In the genomic region with DNA sequence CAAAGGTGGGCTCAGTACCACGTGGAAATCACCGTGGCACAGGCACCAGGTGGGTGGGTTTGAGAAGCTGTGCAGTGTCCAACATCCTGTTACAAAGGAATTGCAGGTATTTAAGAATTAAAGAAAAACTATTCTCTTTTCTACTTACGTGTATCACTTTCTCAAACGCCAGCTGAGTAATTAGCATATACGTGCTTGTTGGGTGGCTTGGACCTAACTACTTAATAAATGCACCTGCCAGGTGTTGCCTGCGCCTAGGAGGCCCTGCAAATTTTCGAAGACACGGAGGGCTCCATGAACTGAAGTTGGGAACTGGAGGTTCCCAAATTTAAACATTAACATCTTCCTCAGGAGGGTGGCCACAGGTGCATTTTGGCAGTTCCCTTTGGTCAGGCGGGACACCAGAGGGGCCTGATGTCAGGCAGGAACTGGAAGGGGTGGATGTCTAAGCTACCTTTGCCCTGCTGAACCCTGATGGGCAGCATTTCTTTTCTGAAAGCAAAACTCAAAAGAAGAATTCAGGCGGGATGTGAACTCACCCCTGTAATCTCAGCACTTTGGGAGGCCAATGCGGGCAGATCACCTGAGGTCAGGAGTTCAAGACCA, we compare ENCODE assay signal across 8 cellular contexts.
DNase-seq lines count a peak whose midpoint lies in the region; ATAC-seq and TF ChIP-seq lines count a peak whose summit lies in the region.

No MANE protein-coding gene starts in this region.

- H3K4me3 Mint-ChIP-seq in activated naive CD4-positive, alpha-beta T cell treated with anti-CD3 and anti-CD28 coated beads for 36 hours, result peak overlapping the region; percentile 71

- peaks cover 6% of the 10 kb centered on the region for H3K4me1 ChIP-seq in RWPE2 (ENCODE audit: insufficient read depth, poor library complexity, severe bottlenecking)
- H3K4me1 ChIP-seq in testis, result no peaks in the 10 kb centered on the region

- peak; percentile 63 for TF ChIP-seq CTCF in RWPE2 (IDR thresholded peaks at IDR 0.05; ENCODE audit: poor library complexity, severe bottlenecking)
- no peak for TF ChIP-seq CTCF in testis (IDR thresholded peaks at IDR 0.05)

- no peaks in the 10 kb centered on the region for H3K36me3 ChIP-seq in RWPE2 (ENCODE audit: low read depth)
- no peaks in the 10 kb centered on the region for H3K36me3 ChIP-seq in testis (ENCODE audit: low read depth, missing control alignments)

- CTCF ChIA-PET in activated naive CD4-positive, alpha-beta T cell treated with anti-CD3 and anti-CD28 coated beads for 36 hours (lab: Charles Lee), result interaction anchor here (0.6 to 1.2 kb wide), 3 partner anchors 38 to 263 kb away, joined by 3 to 4 read pairs (median 4); no protein-coding TSS in a partner anchor

- intact Hi-C loops in activated naive CD4-positive, alpha-beta T cell treated with anti-CD3 and anti-CD28 coated beads for 36 hours (cut with micrococcal nuclease), result loop anchor here (1.0 to 10.0 kb wide), 9 partner anchors 37 to 639 kb away; a partner anchor contains a TSS
- intact Hi-C loops in testis (cut with DNase I; ENCODE audit: low total_unique reads), result no loop called here

- H3K27ac Mint-ChIP-seq in activated naive CD4-positive, alpha-beta T cell treated with anti-CD3 and anti-CD28 coated beads for 36 hours, result no peak overlapping the region
- peak overlapping the region in 1 of 2 donors; percentile 20 for H3K27ac Mint-ChIP-seq in activated naive CD4-positive, alpha-beta T cell treated with anti-CD3 and anti-CD28 coated beads, Interleukin-2, amount 50 U/mL, for 72 hours

- H3K9me3 Mint-ChIP-seq in activated naive CD4-positive, alpha-beta T cell treated with anti-CD3 and anti-CD28 coated beads for 36 hours, result no peaks in the 10 kb centered on the region
- H3K9me3 Mint-ChIP-seq in activated naive CD4-positive, alpha-beta T cell treated with anti-CD3 and anti-CD28 coated beads, Interleukin-2, amount 50 U/mL, for 72 hours, result no peaks in the 10 kb centered on the region

- H3K36me3 Mint-ChIP-seq in activated naive CD4-positive, alpha-beta T cell treated with anti-CD3 and anti-CD28 coated beads for 36 hours (ENCODE audit: low read depth), result no peaks in the 10 kb centered on the region
- H3K36me3 Mint-ChIP-seq in activated naive CD4-positive, alpha-beta T cell treated with anti-CD3 and anti-CD28 coated beads, Interleukin-2, amount 50 U/mL, for 72 hours, result no peaks in the 10 kb centered on the region

- peaks cover 4% of the 10 kb centered on the region for H3K4me1 Mint-ChIP-seq in activated naive CD4-positive, alpha-beta T cell treated with anti-CD3 and anti-CD28 coated beads for 36 hours (ENCODE audit: low read depth)

- H3K9me3 ChIP-seq in RWPE2 (ENCODE audit: severe bottlenecking) (no peaks in the 10 kb centered on the region), testis (no peaks in the 10 kb centered on the region)

- H3K27me3 Mint-ChIP-seq in activated naive CD4-positive, alpha-beta T cell treated with anti-CD3 and anti-CD28 coated beads for 36 hours (ENCODE audit: low read depth), result no peaks in the 10 kb centered on the region

- no peak for TF ChIP-seq POLR2A in testis (IDR thresholded peaks at IDR 0.05)

- H3K4me3 ChIP-seq in RWPE2 (ENCODE audit: severe bottlenecking), result peak overlapping the region; percentile 45
- peak overlapping the region; percentile 13 for H3K4me3 ChIP-seq in iPS-11a (ENCODE audit: low read depth, low read length)
- H3K4me3 ChIP-seq in testis, result peak overlapping the region; percentile 67 to 70

- no peak for DNase-seq in activated naive CD4-positive, alpha-beta T cell treated with anti-CD3 and anti-CD28 coated beads for 36 hours
- DNase-seq in activated naive CD4-positive, alpha-beta T cell treated with anti-CD3 and anti-CD28 coated beads, Interleukin-2, amount 50 U/mL, for 72 hours (ENCODE audit: low spot score in 2 of 2), result no peak
- DNase-seq in RWPE2 (ENCODE audit: low spot score) (no peak), testis (no peak), NCI-H1092 (lab: John Stamatoyannopoulos, UW) (no peak)

- H3K27ac ChIP-seq in RWPE2 (ENCODE audit: poor library complexity, severe bottlenecking) (no peak overlapping the region), testis (no peak overlapping the region)

- H3K27me3 ChIP-seq in RWPE2 (ENCODE audit: insufficient read depth, poor library complexity, severe bottlenecking) (no peaks in the 10 kb centered on the region), testis (no peaks in the 10 kb centered on the region)

- WGBS in testis, 2 donors, result 45% methylated on average over 11 of the region's 11 CpGs

- no peak for ATAC-seq in activated naive CD4-positive, alpha-beta T cell treated with anti-CD3 and anti-CD28 coated beads, Interleukin-2, amount 50 U/mL, for 72 hours
- ATAC-seq in RWPE2 (ENCODE audit: low read depth) (no peak), GM18519 (IDR thresholded peaks at IDR 0.05; ENCODE audit: low FRiP score, unreplicated experiment) (no peak), HG02571 (IDR thresholded peaks at IDR 0.05; ENCODE audit: unreplicated experiment) (no peak)

Comparison
In these comparisons a context has a peak if more than half of its experiments do, and no peak if none do; other contexts are left out.
1. H3K4me3 ChIP-seq: peak in every context shown above with its lines; median percentile 68 in testis; 45 in RWPE2; 13 in iPS-11a.